ENCODE assay signal across 1 cellular context in the genomic region with DNA sequence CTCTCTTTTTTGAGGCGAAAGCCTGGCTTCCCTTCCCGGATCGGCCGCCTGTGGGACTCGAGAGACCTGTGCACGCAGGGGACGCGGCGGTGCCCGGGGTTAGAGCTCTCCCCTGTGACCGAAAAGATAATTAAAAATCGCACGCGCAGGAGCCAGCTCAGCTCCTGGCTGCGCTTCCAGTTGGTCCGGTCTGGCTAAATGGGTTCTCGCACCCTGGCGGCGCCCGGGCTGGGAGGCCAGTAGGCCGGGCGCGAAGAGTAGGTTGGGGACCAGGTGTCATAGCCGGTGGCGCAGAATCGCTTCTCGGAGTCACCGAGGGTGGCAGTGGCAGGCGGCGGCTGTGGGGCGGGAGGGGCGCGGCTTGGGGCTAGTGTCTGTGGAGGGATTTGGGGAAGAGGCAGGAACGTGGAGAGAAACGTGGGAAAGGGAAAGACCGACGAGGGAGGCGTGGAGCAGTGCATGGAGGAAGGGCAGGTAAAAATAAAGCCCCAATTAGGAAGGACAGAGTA.
TF ChIP-seq lines count a peak whose summit lies in the region.

No MANE protein-coding gene starts in this region.

TF ChIP-seq in HEK293, 187 proteins besides CTCF, POLR2A, EP300 and RAD21 (continued from another document):
- TF ChIP-seq ZNF354C (tag by site-specific recombination; IDR thresholded peaks at IDR 0.05; ENCODE audit: borderline replicate concordance, low read depth) (no peak), ZNF341 (tag by site-specific recombination; IDR thresholded peaks at IDR 0.05; ENCODE audit: low read depth) (0 out of 2 replicates have a peak, but pooled peaks have one; percentile 9), GFI1B (tag by site-specific recombination; IDR thresholded peaks at IDR 0.05) (no peak), ZBTB7A (tag by site-specific recombination; IDR thresholded peaks at IDR 0.05; ENCODE audit: low read depth) (no peak), ZIC2 (tag by site-specific recombination; IDR thresholded peaks at IDR 0.05) (0 out of 2 replicates have a peak, but pooled peaks have one; percentile 23), EGR2 (tag by site-specific recombination; IDR thresholded peaks at IDR 0.05; ENCODE audit: low read depth) (no peak), HOXA7 (CRISPR knock-in tag; IDR thresholded peaks at IDR 0.05; ENCODE audit: borderline replicate concordance) (no peak), ZNF510 (tag by site-specific recombination; IDR thresholded peaks at IDR 0.05; ENCODE audit: insufficient replicate concordance) (no peak), TCF7L2 (IDR thresholded peaks at IDR 0.05; ENCODE audit: borderline replicate concordance, low read depth, low read length) (no peak), ZNF132 (tag by site-specific recombination; IDR thresholded peaks at IDR 0.05; ENCODE audit: borderline replicate concordance) (no peak), KLF16 (tag by site-specific recombination; IDR thresholded peaks at IDR 0.05) (no peak), ZNF776 (tag by site-specific recombination; IDR thresholded peaks at IDR 0.05; ENCODE audit: borderline replicate concordance) (no peak), OSR2 (tag by site-specific recombination; IDR thresholded peaks at IDR 0.05) (peak; percentile 16; the same call in 1 of the 2 replicates), IKZF3 (tag by site-specific recombination; IDR thresholded peaks at IDR 0.05) (no peak), GLI2 (tag by site-specific recombination; IDR thresholded peaks at IDR 0.05; ENCODE audit: borderline replicate concordance, low read depth) (no peak), ZNF211 (tag by site-specific recombination; IDR thresholded peaks at IDR 0.05; ENCODE audit: low read depth) (no peak), KLF8 (tag by site-specific recombination; IDR thresholded peaks at IDR 0.05) (0 out of 2 replicates have a peak, but pooled peaks have one; percentile 24), GLIS2 (tag by site-specific recombination; IDR thresholded peaks at IDR 0.05) (peak; percentile 49), ZNF654 (tag by site-specific recombination; IDR thresholded peaks at IDR 0.05; ENCODE audit: low read depth) (peak; percentile 29), TRIM28 (IDR thresholded peaks at IDR 0.05; ENCODE audit: borderline replicate concordance, low read length) (no peak), ZNF239 (tag by site-specific recombination; IDR thresholded peaks at IDR 0.05) (no peak), ZNF214 (tag by site-specific recombination; IDR thresholded peaks at IDR 0.05; ENCODE audit: borderline replicate concordance) (no peak), MYNN (tag by site-specific recombination; IDR thresholded peaks at IDR 0.05; ENCODE audit: borderline replicate concordance) (no peak), ZNF660 (tag by site-specific recombination; IDR thresholded peaks at IDR 0.05) (0 out of 2 replicates have a peak, but pooled peaks have one; percentile 21), ZNF121 (tag by site-specific recombination; IDR thresholded peaks at IDR 0.05) (no peak)
- TF ChIP-seq, protein P1, sequence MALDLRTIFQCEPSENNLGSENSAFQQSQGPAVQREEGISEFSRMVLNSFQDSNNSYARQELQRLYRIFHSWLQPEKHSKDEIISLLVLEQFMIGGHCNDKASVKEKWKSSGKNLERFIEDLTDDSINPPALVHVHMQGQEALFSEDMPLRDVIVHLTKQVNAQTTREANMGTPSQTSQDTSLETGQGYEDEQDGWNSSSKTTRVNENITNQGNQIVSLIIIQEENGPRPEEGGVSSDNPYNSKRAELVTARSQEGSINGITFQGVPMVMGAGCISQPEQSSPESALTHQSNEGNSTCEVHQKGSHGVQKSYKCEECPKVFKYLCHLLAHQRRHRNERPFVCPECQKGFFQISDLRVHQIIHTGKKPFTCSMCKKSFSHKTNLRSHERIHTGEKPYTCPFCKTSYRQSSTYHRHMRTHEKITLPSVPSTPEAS (tag by site-specific recombination; IDR thresholded peaks at IDR 0.05), result no peak
- TF ChIP-seq, protein P2, sequence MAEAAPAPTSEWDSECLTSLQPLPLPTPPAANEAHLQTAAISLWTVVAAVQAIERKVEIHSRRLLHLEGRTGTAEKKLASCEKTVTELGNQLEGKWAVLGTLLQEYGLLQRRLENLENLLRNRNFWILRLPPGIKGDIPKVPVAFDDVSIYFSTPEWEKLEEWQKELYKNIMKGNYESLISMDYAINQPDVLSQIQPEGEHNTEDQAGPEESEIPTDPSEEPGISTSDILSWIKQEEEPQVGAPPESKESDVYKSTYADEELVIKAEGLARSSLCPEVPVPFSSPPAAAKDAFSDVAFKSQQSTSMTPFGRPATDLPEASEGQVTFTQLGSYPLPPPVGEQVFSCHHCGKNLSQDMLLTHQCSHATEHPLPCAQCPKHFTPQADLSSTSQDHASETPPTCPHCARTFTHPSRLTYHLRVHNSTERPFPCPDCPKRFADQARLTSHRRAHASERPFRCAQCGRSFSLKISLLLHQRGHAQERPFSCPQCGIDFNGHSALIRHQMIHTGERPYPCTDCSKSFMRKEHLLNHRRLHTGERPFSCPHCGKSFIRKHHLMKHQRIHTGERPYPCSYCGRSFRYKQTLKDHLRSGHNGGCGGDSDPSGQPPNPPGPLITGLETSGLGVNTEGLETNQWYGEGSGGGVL (tag by site-specific recombination; IDR thresholded peaks at IDR 0.05), result no peak
- TF ChIP-seq, protein P3, sequence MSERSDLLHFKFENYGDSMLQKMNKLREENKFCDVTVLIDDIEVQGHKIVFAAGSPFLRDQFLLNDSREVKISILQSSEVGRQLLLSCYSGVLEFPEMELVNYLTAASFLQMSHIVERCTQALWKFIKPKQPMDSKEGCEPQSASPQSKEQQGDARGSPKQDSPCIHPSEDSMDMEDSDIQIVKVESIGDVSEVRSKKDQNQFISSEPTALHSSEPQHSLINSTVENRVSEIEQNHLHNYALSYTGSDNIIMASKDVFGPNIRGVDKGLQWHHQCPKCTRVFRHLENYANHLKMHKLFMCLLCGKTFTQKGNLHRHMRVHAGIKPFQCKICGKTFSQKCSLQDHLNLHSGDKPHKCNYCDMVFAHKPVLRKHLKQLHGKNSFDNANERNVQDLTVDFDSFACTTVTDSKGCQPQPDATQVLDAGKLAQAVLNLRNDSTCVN (tag by site-specific recombination; optimal IDR thresholded peaks at IDR 0.05), result peak; percentile 59
- TF ChIP-seq, protein P4, sequence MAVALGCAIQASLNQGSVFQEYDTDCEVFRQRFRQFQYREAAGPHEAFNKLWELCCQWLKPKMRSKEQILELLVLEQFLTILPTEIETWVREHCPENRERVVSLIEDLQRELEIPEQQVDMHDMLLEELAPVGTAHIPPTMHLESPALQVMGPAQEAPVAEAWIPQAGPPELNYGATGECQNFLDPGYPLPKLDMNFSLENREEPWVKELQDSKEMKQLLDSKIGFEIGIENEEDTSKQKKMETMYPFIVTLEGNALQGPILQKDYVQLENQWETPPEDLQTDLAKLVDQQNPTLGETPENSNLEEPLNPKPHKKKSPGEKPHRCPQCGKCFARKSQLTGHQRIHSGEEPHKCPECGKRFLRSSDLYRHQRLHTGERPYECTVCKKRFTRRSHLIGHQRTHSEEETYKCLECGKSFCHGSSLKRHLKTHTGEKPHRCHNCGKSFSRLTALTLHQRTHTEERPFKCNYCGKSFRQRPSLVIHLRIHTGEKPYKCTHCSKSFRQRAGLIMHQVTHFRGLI (tag by site-specific recombination; IDR thresholded peaks at IDR 0.05), result 0 out of 2 replicates have a peak, but pooled peaks have one; percentile 16
- TF ChIP-seq, protein P5, sequence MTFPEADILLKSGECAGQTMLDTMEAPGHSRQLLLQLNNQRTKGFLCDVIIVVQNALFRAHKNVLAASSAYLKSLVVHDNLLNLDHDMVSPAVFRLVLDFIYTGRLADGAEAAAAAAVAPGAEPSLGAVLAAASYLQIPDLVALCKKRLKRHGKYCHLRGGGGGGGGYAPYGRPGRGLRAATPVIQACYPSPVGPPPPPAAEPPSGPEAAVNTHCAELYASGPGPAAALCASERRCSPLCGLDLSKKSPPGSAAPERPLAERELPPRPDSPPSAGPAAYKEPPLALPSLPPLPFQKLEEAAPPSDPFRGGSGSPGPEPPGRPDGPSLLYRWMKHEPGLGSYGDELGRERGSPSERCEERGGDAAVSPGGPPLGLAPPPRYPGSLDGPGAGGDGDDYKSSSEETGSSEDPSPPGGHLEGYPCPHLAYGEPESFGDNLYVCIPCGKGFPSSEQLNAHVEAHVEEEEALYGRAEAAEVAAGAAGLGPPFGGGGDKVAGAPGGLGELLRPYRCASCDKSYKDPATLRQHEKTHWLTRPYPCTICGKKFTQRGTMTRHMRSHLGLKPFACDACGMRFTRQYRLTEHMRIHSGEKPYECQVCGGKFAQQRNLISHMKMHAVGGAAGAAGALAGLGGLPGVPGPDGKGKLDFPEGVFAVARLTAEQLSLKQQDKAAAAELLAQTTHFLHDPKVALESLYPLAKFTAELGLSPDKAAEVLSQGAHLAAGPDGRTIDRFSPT (tag by site-specific recombination; IDR thresholded peaks at IDR 0.05), result no peak
- TF ChIP-seq, protein P6, sequence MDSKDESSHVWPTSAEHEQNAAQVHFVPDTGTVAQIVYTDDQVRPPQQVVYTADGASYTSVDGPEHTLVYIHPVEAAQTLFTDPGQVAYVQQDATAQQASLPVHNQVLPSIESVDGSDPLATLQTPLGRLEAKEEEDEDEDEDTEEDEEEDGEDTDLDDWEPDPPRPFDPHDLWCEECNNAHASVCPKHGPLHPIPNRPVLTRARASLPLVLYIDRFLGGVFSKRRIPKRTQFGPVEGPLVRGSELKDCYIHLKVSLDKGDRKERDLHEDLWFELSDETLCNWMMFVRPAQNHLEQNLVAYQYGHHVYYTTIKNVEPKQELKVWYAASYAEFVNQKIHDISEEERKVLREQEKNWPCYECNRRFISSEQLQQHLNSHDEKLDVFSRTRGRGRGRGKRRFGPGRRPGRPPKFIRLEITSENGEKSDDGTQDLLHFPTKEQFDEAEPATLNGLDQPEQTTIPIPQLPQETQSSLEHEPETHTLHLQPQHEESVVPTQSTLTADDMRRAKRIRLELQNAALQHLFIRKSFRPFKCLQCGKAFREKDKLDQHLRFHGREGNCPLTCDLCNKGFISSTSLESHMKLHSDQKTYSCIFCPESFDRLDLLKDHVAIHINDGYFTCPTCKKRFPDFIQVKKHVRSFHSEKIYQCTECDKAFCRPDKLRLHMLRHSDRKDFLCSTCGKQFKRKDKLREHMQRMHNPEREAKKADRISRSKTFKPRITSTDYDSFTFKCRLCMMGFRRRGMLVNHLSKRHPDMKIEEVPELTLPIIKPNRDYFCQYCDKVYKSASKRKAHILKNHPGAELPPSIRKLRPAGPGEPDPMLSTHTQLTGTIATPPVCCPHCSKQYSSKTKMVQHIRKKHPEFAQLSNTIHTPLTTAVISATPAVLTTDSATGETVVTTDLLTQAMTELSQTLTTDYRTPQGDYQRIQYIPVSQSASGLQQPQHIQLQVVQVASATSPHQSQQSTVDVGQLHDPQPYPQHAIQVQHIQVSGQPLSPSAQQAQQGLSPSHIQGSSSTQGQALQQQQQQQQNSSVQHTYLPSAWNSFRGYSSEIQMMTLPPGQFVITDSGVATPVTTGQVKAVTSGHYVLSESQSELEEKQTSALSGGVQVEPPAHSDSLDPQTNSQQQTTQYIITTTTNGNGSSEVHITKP (tag by site-specific recombination; IDR thresholded peaks at IDR 0.05), result peak; percentile 47; the same call in 1 of the 2 replicates
- TF ChIP-seq, protein P7, sequence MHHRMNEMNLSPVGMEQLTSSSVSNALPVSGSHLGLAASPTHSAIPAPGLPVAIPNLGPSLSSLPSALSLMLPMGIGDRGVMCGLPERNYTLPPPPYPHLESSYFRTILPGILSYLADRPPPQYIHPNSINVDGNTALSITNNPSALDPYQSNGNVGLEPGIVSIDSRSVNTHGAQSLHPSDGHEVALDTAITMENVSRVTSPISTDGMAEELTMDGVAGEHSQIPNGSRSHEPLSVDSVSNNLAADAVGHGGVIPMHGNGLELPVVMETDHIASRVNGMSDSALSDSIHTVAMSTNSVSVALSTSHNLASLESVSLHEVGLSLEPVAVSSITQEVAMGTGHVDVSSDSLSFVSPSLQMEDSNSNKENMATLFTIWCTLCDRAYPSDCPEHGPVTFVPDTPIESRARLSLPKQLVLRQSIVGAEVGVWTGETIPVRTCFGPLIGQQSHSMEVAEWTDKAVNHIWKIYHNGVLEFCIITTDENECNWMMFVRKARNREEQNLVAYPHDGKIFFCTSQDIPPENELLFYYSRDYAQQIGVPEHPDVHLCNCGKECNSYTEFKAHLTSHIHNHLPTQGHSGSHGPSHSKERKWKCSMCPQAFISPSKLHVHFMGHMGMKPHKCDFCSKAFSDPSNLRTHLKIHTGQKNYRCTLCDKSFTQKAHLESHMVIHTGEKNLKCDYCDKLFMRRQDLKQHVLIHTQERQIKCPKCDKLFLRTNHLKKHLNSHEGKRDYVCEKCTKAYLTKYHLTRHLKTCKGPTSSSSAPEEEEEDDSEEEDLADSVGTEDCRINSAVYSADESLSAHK (tag by site-specific recombination; IDR thresholded peaks at IDR 0.05), result 0 out of 2 replicates have a peak, but pooled peaks have one; percentile 6
TF ChIP-seq in HEK293: peak in this region for 13.
